14 cellular contexts compared by ENCODE assay signal in the genomic region with DNA sequence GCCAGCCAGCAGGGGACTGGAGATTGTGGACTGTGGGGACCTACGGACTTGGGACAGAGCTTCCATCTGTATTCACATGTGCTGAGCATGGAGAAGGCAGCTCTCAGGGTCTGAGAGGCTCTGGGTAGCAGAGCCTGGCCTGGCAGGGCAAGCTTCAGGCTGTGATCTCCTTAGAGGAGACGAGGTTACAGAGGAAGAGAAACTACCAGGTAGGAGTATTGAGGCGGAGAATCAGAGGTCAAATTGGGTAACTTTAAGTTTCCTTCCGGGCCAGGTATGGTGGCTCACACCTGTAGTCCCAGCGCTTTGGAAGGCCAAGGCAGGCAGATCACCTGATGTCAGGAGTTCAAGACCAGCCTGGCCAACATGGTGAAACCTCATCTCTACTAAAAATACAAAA.
"Had no signal": no experiment of that assay in that cellular context is flagged by ENCODE, and none has a peak within 500 bp of the region (broad histone marks: within the 10 kb centered on the region; RNA-seq: fewer than 3 reads in every experiment).

No MANE protein-coding gene starts in this region.

- H3K4me1 ChIP-seq: tibial artery had no signal

- H3K9me3 ChIP-seq: body of pancreas, pancreas, tibial artery had no signal

- H3K4me3 ChIP-seq: body of pancreas, pancreas, smooth muscle cell, tibial artery had no signal

- H3K27me3 ChIP-seq: body of pancreas, pancreas, tibial artery had no signal

- DNase-seq: activated CD4-positive, alpha-beta T cell treated with anti-CD3 and anti-CD28 coated beads, Interleukin-2, amount 50 U/mL, for 1 hour; activated CD4-positive, CD25-positive, alpha-beta regulatory T cell; activated naive CD4-positive, alpha-beta T cell treated with anti-CD3 and anti-CD28 coated beads for 36 hours; body of pancreas; caudate nucleus; effector memory CD8-positive, alpha-beta T cell; left ventricle myocardium superior; naive thymus-derived CD8-positive, alpha-beta T cell; stimulated activated CD4-positive, alpha-beta T cell treated with anti-CD3 and anti-CD28 coated beads, Interleukin-4, amount 100 ng/mL, for 4 hours; stimulated activated naive CD8-positive, alpha-beta T cell treated with anti-CD3 and anti-CD28 coated beads, Interleukin-15, Interleukin-2, amounts not matched to agents 100 U/mL and 50 U/mL, for 24 hours; substantia nigra; tibial artery had no signal

- H3K27ac ChIP-seq: body of pancreas, pancreas, tibial artery had no signal

- H3K9me3 Mint-ChIP-seq: activated naive CD4-positive, alpha-beta T cell treated with anti-CD3 and anti-CD28 coated beads for 36 hours; effector memory CD8-positive, alpha-beta T cell; naive thymus-derived CD8-positive, alpha-beta T cell had no signal

- H3K36me3 ChIP-seq: pancreas had no signal

- H3K27me3 Mint-ChIP-seq: effector memory CD8-positive, alpha-beta T cell; naive thymus-derived CD8-positive, alpha-beta T cell had no signal

- H3K27ac Mint-ChIP-seq: activated naive CD4-positive, alpha-beta T cell treated with anti-CD3 and anti-CD28 coated beads for 36 hours; effector memory CD8-positive, alpha-beta T cell; naive thymus-derived CD8-positive, alpha-beta T cell had no signal

- H3K4me2 ChIP-seq: smooth muscle cell had no signal

- H3K4me3 Mint-ChIP-seq: activated naive CD4-positive, alpha-beta T cell treated with anti-CD3 and anti-CD28 coated beads for 36 hours; effector memory CD8-positive, alpha-beta T cell; naive thymus-derived CD8-positive, alpha-beta T cell had no signal
